Comparison of ENCODE assay signal across 11 cellular contexts in genomic region chr4:121278811-121279368, GRCh38.
A peak's percentile ranks its signal among the peaks of the same experiment; 100 is the strongest.
DNase-seq lines count a peak whose midpoint lies in the region; ATAC-seq and TF ChIP-seq lines count a peak whose summit lies in the region.
"Had no signal": no experiment of that assay in that cellular context is flagged by ENCODE, and none has a peak within 500 bp of the region (broad histone marks: within the 10 kb centered on the region; RNA-seq: fewer than 3 reads in every experiment).

No MANE protein-coding gene starts in this region.

- no peaks in the 10 kb centered on the region for H3K36me3 ChIP-seq in GM06990 (ENCODE audit: control insufficient read depth, insufficient read depth, low read length)
- H3K36me3 ChIP-seq in HAP-1 (replicated peaks) = no peaks in the 10 kb centered on the region
- H3K36me3 ChIP-seq: Peyer's patch had no signal

- no peaks in the 10 kb centered on the region for H3K36me3 Mint-ChIP-seq in activated T-helper 17 cell treated with anti-CD3 and anti-CD28 coated beads, Interleukin-2, amount 50 U/mL, for 72 hours (ENCODE audit: low read depth)
- no peaks in the 10 kb centered on the region for H3K36me3 Mint-ChIP-seq in type B pancreatic cell
- H3K36me3 Mint-ChIP-seq: memory B cell had no signal

- H3K9me3 ChIP-seq in HAP-1 = no peaks in the 10 kb centered on the region

- H3K27me3 ChIP-seq in GM06990 (replicated peaks; ENCODE audit: control insufficient read depth, insufficient read depth, low read length) (no peaks in the 10 kb centered on the region; the same call in 1 of the 2 replicates), HAP-1 (ENCODE audit: low read depth) (no peaks in the 10 kb centered on the region)
- H3K27me3 ChIP-seq: Peyer's patch had no signal

- intact Hi-C loops in left cardiac atrium (cut with DNase I) = no loop called here

- TF ChIP-seq CTCF in GM06990 (IDR thresholded peaks at IDR 0.05; ENCODE audit: insufficient read depth, low read length, poor library complexity, severe bottlenecking) = no peak
- TF ChIP-seq CTCF in type B pancreatic cell (conservative IDR thresholded peaks at IDR 0.05) = no peak

- peaks cover 10% of the 10 kb centered on the region for H3K27me3 Mint-ChIP-seq in activated T-helper 17 cell treated with anti-CD3 and anti-CD28 coated beads, Interleukin-2, amount 50 U/mL, for 72 hours
- H3K27me3 Mint-ChIP-seq in type B pancreatic cell = peaks cover 11% of the 10 kb centered on the region

- in situ Hi-C loops in HAP-1 (cut with MboI; ENCODE audit: low sequenced_read_pairs) = no loop called here

- H3K9me3 Mint-ChIP-seq in activated T-helper 17 cell treated with anti-CD3 and anti-CD28 coated beads, Interleukin-2, amount 50 U/mL, for 72 hours = no peaks in the 10 kb centered on the region
- no peaks in the 10 kb centered on the region for H3K9me3 Mint-ChIP-seq in type B pancreatic cell
- H3K9me3 Mint-ChIP-seq: memory B cell had no signal

- H3K4me3 Mint-ChIP-seq in activated T-helper 17 cell treated with anti-CD3 and anti-CD28 coated beads, Interleukin-2, amount 50 U/mL, for 72 hours = peak overlapping the region; percentile 21
- no peak overlapping the region for H3K4me3 Mint-ChIP-seq in type B pancreatic cell
- H3K4me3 Mint-ChIP-seq: memory B cell had no signal

- H3K4me3 ChIP-seq in GM06990 (replicated peaks; ENCODE audit: low read depth, low read length) = no peak overlapping the region
- no peak overlapping the region for H3K4me3 ChIP-seq in HAP-1
- H3K4me3 ChIP-seq: K562, Peyer's patch had no signal

- H3K27ac Mint-ChIP-seq in activated T-helper 17 cell treated with anti-CD3 and anti-CD28 coated beads, Interleukin-2, amount 50 U/mL, for 72 hours = peak overlapping the region; percentile 36
- H3K27ac Mint-ChIP-seq in type B pancreatic cell = no peak overlapping the region
- H3K27ac Mint-ChIP-seq: memory B cell had no signal

- H3K4me1 ChIP-seq in HAP-1 = no peaks in the 10 kb centered on the region
- H3K4me1 ChIP-seq: Peyer's patch had no signal

- DNase-seq in GM06990 (ENCODE audit: extremely low read depth, insufficient read length) (peak; percentile 68), type B pancreatic cell (ENCODE audit: extremely low spot score, unreplicated experiment) (no peak), left cardiac atrium (no peak), NCI-H1694 (lab: John Stamatoyannopoulos, UW) (no peak), HAP-1 (ENCODE audit: low spot score in 2 of 2) (no peak)
- DNase-seq: Peyer's patch had no signal

- ATAC-seq in GM19043 (IDR thresholded peaks at IDR 0.05; ENCODE audit: low read depth, unreplicated experiment) = peak; percentile 83
- ATAC-seq in HG02870 (IDR thresholded peaks at IDR 0.05; ENCODE audit: unreplicated experiment) = peak; percentile 88
- ATAC-seq in activated T-helper 17 cell treated with anti-CD3 and anti-CD28 coated beads, Interleukin-2, amount 50 U/mL, for 72 hours (replicated peaks) = peak; percentile 89
- no peak for ATAC-seq in left cardiac atrium
- ATAC-seq: K562 had no signal

- H3K4me1 Mint-ChIP-seq in activated T-helper 17 cell treated with anti-CD3 and anti-CD28 coated beads, Interleukin-2, amount 50 U/mL, for 72 hours = peaks cover 7% of the 10 kb centered on the region
- no peaks in the 10 kb centered on the region for H3K4me1 Mint-ChIP-seq in type B pancreatic cell (ENCODE audit: unreplicated experiment)
- H3K4me1 Mint-ChIP-seq: memory B cell had no signal

Comparison
In these comparisons a context has a peak if more than half of its experiments do, and no peak if none do; other contexts are left out.
1. ATAC-seq: peak in GM19043 (single experiment), HG02870 (single experiment) and activated T-helper 17 cell treated with anti-CD3 and anti-CD28 coated beads, Interleukin-2, amount 50 U/mL, for 72 hours (single experiment); none in left cardiac atrium (0 of 2).